ENCODE assay signal across 8 cellular contexts in the genomic region with DNA sequence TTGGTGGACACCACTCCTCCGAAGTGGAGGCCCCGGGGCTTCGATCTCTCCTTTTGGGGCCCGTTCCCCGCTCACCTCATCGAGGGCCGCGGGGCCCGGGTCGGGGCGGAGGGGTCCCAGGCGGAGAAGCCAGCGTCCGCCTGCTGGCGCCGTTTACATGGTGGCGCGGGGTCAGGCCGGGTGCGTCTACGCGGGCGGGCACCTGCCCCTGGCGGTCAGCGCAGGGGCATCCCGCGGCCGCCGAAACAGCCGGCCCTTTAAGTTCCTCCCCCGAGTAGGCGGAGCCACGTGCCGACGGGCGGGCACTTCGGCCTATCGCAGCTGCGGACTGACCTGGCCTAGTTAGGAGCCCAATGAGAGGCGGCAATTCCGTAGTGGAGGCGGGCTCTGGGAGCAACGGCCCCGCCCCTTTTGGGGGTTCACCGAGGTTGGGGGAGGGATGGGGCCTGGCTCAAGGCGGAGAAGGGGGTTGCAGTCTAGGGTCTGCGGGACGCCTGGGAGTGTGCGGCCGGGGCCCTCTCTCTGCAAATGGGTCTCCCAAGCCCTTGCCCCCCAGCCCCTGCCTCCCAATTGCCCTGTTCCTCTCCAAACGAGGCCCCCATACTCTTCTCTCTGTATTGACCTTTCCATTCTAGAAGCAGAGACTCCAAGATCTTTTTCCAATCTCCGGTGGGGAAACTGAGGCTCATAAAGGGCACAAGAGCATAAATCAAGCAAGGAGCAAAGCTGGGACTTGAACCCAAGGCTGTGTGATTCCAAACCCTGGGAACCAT. TPM values are rescaled to one million over a fixed set of nuclear protein-coding genes. Genes with fewer than 3 reads are reported as not detected.
DNase-seq lines count a peak whose midpoint lies in the region; ATAC-seq, FAIRE-seq and TF ChIP-seq lines count a peak whose summit lies in the region.

A gene with protein sequence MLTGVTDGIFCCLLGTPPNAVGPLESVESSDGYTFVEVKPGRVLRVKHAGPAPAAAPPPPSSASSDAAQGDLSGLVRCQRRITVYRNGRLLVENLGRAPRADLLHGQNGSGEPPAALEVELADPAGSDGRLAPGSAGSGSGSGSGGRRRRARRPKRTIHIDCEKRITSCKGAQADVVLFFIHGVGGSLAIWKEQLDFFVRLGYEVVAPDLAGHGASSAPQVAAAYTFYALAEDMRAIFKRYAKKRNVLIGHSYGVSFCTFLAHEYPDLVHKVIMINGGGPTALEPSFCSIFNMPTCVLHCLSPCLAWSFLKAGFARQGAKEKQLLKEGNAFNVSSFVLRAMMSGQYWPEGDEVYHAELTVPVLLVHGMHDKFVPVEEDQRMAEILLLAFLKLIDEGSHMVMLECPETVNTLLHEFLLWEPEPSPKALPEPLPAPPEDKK (minus strand): TSS at position 259 of the 773 bp plus-strand sequence. CDS start 1,809 bp downstream, outside the sequence.

- TF ChIP-seq CTCF in BJ (IDR thresholded peaks at IDR 0.05; ENCODE audit: insufficient read depth, low read depth, low read length), result peak; percentile 51
- TF ChIP-seq CTCF in HepG2 (CRISPR knock-in tag; IDR thresholded peaks at IDR 0.05), result peak; percentile 68

- BruUV-seq in HepG2 (replicated peaks; lab: Mats Ljungman, UMichigan), result no TSS peak

- peak within 1 kb of the TSS; percentile 84 for H3K4me3 ChIP-seq in BJ (ENCODE audit: low read depth, low read length)
- peak within 1 kb of the TSS; percentile 81 to 88 (median 81) for H3K4me3 ChIP-seq in HepG2 (replicated peaks in 1 of 3; ENCODE audit: insufficient read depth in 1 of 3, low read depth in 2 of 3, low read length in 3 of 3)

- ATAC-seq in HG03457 (IDR thresholded peaks at IDR 0.05; ENCODE audit: unreplicated experiment) (peak; percentile 32), HepG2 (peak; percentile 88)

- peaks cover 3% of the 10 kb centered on the region for H3K79me2 ChIP-seq in HepG2 (ENCODE audit: insufficient read depth, low read length)

- peak within 1 kb of the TSS; percentile 76 for H3K9ac ChIP-seq in HepG2 (ENCODE audit: insufficient read depth, low read depth, low read length)

- peaks cover 1% of the 10 kb centered on the region for H3K36me3 ChIP-seq in BJ (ENCODE audit: control insufficient read depth, insufficient read depth, low read length)
- peaks cover 0 to 3% of the 10 kb centered on the region in 2 experiments; a peak in 1 of 5 replicates for H3K36me3 ChIP-seq in HepG2 (replicated peaks in 1 of 2; ENCODE audit: control insufficient read depth in 1 of 2, insufficient read depth in 2 of 2, low read length in 2 of 2)

- no peaks in the 10 kb centered on the region for H4K20me1 ChIP-seq in HepG2 (ENCODE audit: insufficient read depth, low read length)

- in situ Hi-C loops in HepG2 (cut with HindIII; ENCODE audit: extremely low pct_ligation_motif_present, low pct_unique_long_range_greater_than_20kb), result no loop called here

- H3K4me2 ChIP-seq in HepG2 (ENCODE audit: low read depth, low read length), result peak within 1 kb of the TSS; percentile 97

- 0% methylated on average over 9 of the region's 52 CpGs for WGBS in HepG2 (ENCODE audit: low lambda C conversion rate)

- CTCF ChIA-PET in BJ (lab: Yijun Ruan, JAX), result interaction anchor here (0.7 to 5.0 kb wide), 11 partner anchors 10 to 170 kb away, joined by 3 to 52 read pairs (median 5); no protein-coding TSS in a partner anchor
- CTCF ChIA-PET in HepG2 (lab: Yijun Ruan, JAX; ENCODE audit: low intra/inter-chr PET ratio, low total read pairs), result no interaction called here

- H2AFZ ChIP-seq in HepG2 (ENCODE audit: low read length), result peak within 1 kb of the TSS; percentile 35

- peak; percentile 32 for TF ChIP-seq RAD21 in HepG2 (CRISPR knock-in tag; IDR thresholded peaks at IDR 0.05)

- H3K27me3 ChIP-seq in BJ (ENCODE audit: control insufficient read depth, insufficient read depth, low read length) (no peaks in the 10 kb centered on the region), HepG2 (ENCODE audit: control insufficient read depth in 1 of 2, insufficient read depth in 2 of 2, low read length in 2 of 2) (no peaks in the 10 kb centered on the region)

- H3K4me1 ChIP-seq in HepG2 (ENCODE audit: insufficient read depth, low read length), result peaks cover 33% of the 10 kb centered on the region

- TF ChIP-seq POLR2A in GM19193 (IDR thresholded peaks at IDR 0.05; ENCODE audit: extremely low read depth, insufficient read depth, insufficient read length) (peak; percentile 37), HepG2 (IDR thresholded peaks at IDR 0.05; ENCODE audit: insufficient read depth in 1 of 2, low read depth in 2 of 2, low read length in 2 of 2) (peak in 1 of 2 experiments; percentile 77; a peak in 2 of 4 replicates)

- peaks cover 1% of the 10 kb centered on the region; the same call in 1 of the 2 replicates for H3K9me3 ChIP-seq in HepG2 (ENCODE audit: low read length)

- peak; percentile 36 for FAIRE-seq in HepG2 (lab: Jason Lieb, UNC)

- peak within 1 kb of the TSS; percentile 57 for H3K27ac ChIP-seq in HepG2 (ENCODE audit: extremely low read length, insufficient read depth, low read length)

- intact Hi-C loops in HepG2 (cut with micrococcal nuclease; ENCODE audit: unreplicated experiment), result loop anchor here (1.0 kb wide), 1 partner anchor 88 kb away; a partner anchor contains a TSS

- DNase-seq in BJ (ENCODE audit: low read depth) (peak; percentile 70), NCI-H524 treated with DMSO at 0.1 percent for 48 hours (lab: John Stamatoyannopoulos, UW) (peak; percentile 81), dermis blood vessel endothelial cell (peak; percentile 98), HepG2 (ENCODE audit: low spot score) (peak; percentile 93)
- peak; percentile 79 to 93 for DNase-seq in activated CD4-positive, alpha-beta T cell treated with anti-CD3 and anti-CD28 coated beads, Interleukin-2, amount 50 U/mL, for 24 hours (ENCODE audit: low read depth in 1 of 2, low spot score in 1 of 2)
- DNase-seq in stimulated activated CD4-positive, alpha-beta T cell treated with anti-CD3 and anti-CD28 coated beads, Interleukin-2, amount 100 ng/mL, for 4 hours (ENCODE audit: low read depth), result peak; percentile 89

- POLR2A ChIA-PET in BJ (lab: Charles Lee) (no interaction called here), HepG2 (lab: Yijun Ruan, JAX) (interaction anchor here (0.6 to 1.8 kb wide), 5 partner anchors 48 to 88 kb away, joined by 3 to 6 read pairs (median 3); a partner anchor contains a TSS)

- TF ChIP-seq EP300 in HepG2 (IDR thresholded peaks at IDR 0.05; ENCODE audit: low read depth in 2 of 2, low read length in 2 of 2), result 0 out of 4 replicates have a peak, but pooled peaks of 1 of the 2 experiments have one; percentile 5
- TF ChIP-seq EP300 in HepG2 (CRISPR knock-in tag; IDR thresholded peaks at IDR 0.05; ENCODE audit: borderline replicate concordance), result no peak

TF ChIP-seq in HepG2, 621 proteins besides CTCF, POLR2A, EP300 and RAD21 (continues in another document):
- TF ChIP-seq, protein P1, sequence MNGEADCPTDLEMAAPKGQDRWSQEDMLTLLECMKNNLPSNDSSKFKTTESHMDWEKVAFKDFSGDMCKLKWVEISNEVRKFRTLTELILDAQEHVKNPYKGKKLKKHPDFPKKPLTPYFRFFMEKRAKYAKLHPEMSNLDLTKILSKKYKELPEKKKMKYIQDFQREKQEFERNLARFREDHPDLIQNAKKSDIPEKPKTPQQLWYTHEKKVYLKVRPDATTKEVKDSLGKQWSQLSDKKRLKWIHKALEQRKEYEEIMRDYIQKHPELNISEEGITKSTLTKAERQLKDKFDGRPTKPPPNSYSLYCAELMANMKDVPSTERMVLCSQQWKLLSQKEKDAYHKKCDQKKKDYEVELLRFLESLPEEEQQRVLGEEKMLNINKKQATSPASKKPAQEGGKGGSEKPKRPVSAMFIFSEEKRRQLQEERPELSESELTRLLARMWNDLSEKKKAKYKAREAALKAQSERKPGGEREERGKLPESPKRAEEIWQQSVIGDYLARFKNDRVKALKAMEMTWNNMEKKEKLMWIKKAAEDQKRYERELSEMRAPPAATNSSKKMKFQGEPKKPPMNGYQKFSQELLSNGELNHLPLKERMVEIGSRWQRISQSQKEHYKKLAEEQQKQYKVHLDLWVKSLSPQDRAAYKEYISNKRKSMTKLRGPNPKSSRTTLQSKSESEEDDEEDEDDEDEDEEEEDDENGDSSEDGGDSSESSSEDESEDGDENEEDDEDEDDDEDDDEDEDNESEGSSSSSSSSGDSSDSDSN (CRISPR knock-in tag; IDR thresholded peaks at IDR 0.05), result peak; percentile 73

RNA-seq across cellular contexts. Expression of the gene that starts here (rescaled TPM):
- polyA plus RNA-seq in BJ (2011; rRNA removed) (7.1 and 11.0 TPM in 2 replicates), HepG2 (2011; rRNA removed) (6.3 and 9.9 TPM in 2 replicates)
- polyA minus RNA-seq in BJ (2011; rRNA and poly(A)+ RNA removed), result 5.4 and 7.4 TPM in 2 replicates
- total RNA-seq in dermis blood vessel endothelial cell (9.5 and 11.7 TPM in 2 replicates), HepG2 (2016; rRNA removed; fragmentation: Illumina TruSeq; extraction: Trizol) (5.6 and 7.2 TPM in 2 replicates)
- 8.5 and 10.5 TPM in 2 replicates for total RNA-seq in HepG2 (2016; cell fraction: cytosol; rRNA removed; fragmentation: Illumina TruSeq; extraction: Trizol; ENCODE audit: low read depth)
- total RNA-seq in HepG2 (2016; cell fraction: insoluble cytoplasmic fraction; rRNA removed; fragmentation: Illumina TruSeq; extraction: Trizol), result 4.8 and 6.5 TPM in 2 replicates
- total RNA-seq in HepG2 (2016; cell fraction: membrane; rRNA removed; fragmentation: Illumina TruSeq; extraction: Trizol), result 17.7 and 20.6 TPM in 2 replicates
- total RNA-seq in HepG2 (2016; cell fraction: nucleus; rRNA removed; fragmentation: Illumina TruSeq; extraction: Trizol), result 2.8 and 3.3 TPM in 2 replicates
- 8.3 and 14.2 TPM in 2 replicates for polyA plus RNA-seq in HepG2 (2011; cell fraction: cytosol; rRNA removed)
- 8.7 and 9.0 TPM in 2 replicates for polyA plus RNA-seq in HepG2 (2011; cell fraction: nucleus; rRNA removed)
- polyA plus RNA-seq in HepG2 (2012), result 5.9 and 7.7 TPM in 2 replicates
- 15.3 and 17.8 TPM in 2 replicates for polyA plus RNA-seq in HepG2 (2016; cell fraction: cytosol; fragmentation: Illumina TruSeq; extraction: Trizol; ENCODE audit: low read depth)
- 7.9 and 9.0 TPM in 2 replicates for polyA plus RNA-seq in HepG2 (2016; cell fraction: insoluble cytoplasmic fraction; fragmentation: Illumina TruSeq; extraction: Trizol; ENCODE audit: low read depth)
- 23.3 and 24.4 TPM in 2 replicates for polyA plus RNA-seq in HepG2 (2016; cell fraction: membrane; fragmentation: Illumina TruSeq; extraction: Trizol; ENCODE audit: low read depth)
- polyA plus RNA-seq in HepG2 (2016; cell fraction: nucleus; fragmentation: Illumina TruSeq; extraction: Trizol; ENCODE audit: insufficient read depth, low read depth), result 6.1 and 8.3 TPM in 2 replicates
- 4.2 and 22.1 TPM in 2 replicates for polyA minus RNA-seq in HepG2 (2011; rRNA and poly(A)+ RNA removed; ENCODE audit: low replicate concordance)
- polyA minus RNA-seq in HepG2 (2011; cell fraction: cytosol; rRNA and poly(A)+ RNA removed), result 9.0 and 9.2 TPM in 2 replicates
- polyA minus RNA-seq in HepG2 (2011; cell fraction: nucleus; rRNA and poly(A)+ RNA removed), result 4.6 and 6.1 TPM in 2 replicates

Comparison
In these comparisons a context has a peak if more than half of its experiments do, and no peak if none do; other contexts are left out.
1. Peak in every context shown above with its lines: DNase-seq, ATAC-seq, H3K4me3 ChIP-seq and H3K27ac ChIP-seq.